Comparison of ENCODE assay signal across 8 cellular contexts in genomic region chr22:43812890-43813289, GRCh38. TPM values are rescaled to one million over a fixed set of nuclear protein-coding genes. Genes with fewer than 3 reads are reported as not detected.
A peak's percentile ranks its signal among the peaks of the same experiment; 100 is the strongest.
DNase-seq lines count a peak whose midpoint lies in the region; ATAC-seq and TF ChIP-seq lines count a peak whose summit lies in the region.

No MANE protein-coding gene starts in this region.

- H3K4me1 Mint-ChIP-seq in CD8-positive, alpha-beta T cell (ENCODE audit: low read depth): peaks cover 27% of the 10 kb centered on the region
- peaks cover 14% of the 10 kb centered on the region for H3K4me1 Mint-ChIP-seq in endodermal cell

- H3K27me3 Mint-ChIP-seq in CD8-positive, alpha-beta T cell (ENCODE audit: low read depth): peaks cover under 1% of the 10 kb centered on the region
- peaks cover 3% of the 10 kb centered on the region for H3K27me3 Mint-ChIP-seq in endodermal cell (ENCODE audit: insufficient read depth)

- peak overlapping the region; percentile 95 for H3K4me3 Mint-ChIP-seq in CD8-positive, alpha-beta T cell
- peak overlapping the region; percentile 81 for H3K4me3 Mint-ChIP-seq in endodermal cell

- H3K9me3 Mint-ChIP-seq in CD8-positive, alpha-beta T cell: no peaks in the 10 kb centered on the region
- H3K9me3 Mint-ChIP-seq in endodermal cell: no peaks in the 10 kb centered on the region

- peak overlapping the region; percentile 46 for H3K27ac ChIP-seq in CD8-positive, alpha-beta T cell (ENCODE audit: low read depth, low read length)
- no peak overlapping the region for H3K27ac ChIP-seq in endodermal cell (ENCODE audit: low read depth, low read length)
- H3K27ac ChIP-seq in osteoblast (ENCODE audit: low read depth, low read length): peak overlapping the region; percentile 90

- WGBS in endodermal cell (ENCODE audit: insufficient coverage in 1 of 2, insufficient read length in 1 of 2), 2 experiments: 19% methylated on average over 6 of the region's 6 CpGs

- ATAC-seq in CD8-positive, alpha-beta T cell: no peak
- ATAC-seq in GM19351 (IDR thresholded peaks at IDR 0.05; ENCODE audit: unreplicated experiment) (no peak), HG02870 (IDR thresholded peaks at IDR 0.05; ENCODE audit: unreplicated experiment) (no peak)

- H3K27me3 ChIP-seq in CD8-positive, alpha-beta T cell (ENCODE audit: insufficient read depth, low read length): no peaks in the 10 kb centered on the region
- H3K27me3 ChIP-seq in NT2/D1 (ENCODE audit: insufficient read depth, insufficient read length): no peaks in the 10 kb centered on the region
- H3K27me3 ChIP-seq in endodermal cell (ENCODE audit: control insufficient read depth, insufficient read depth, low read length, poor library complexity, severe bottlenecking): no peaks in the 10 kb centered on the region
- H3K27me3 ChIP-seq in osteoblast (ENCODE audit: insufficient read depth, low read length): no peaks in the 10 kb centered on the region

- H3K4me1 ChIP-seq in CD8-positive, alpha-beta T cell (ENCODE audit: insufficient read depth, low read length): peaks cover 15% of the 10 kb centered on the region
- H3K4me1 ChIP-seq in NT2/D1 (ENCODE audit: insufficient read depth, insufficient read length) (no peaks in the 10 kb centered on the region), endodermal cell (ENCODE audit: control insufficient read depth, insufficient read depth, low read length) (peaks cover 6% of the 10 kb centered on the region), osteoblast (ENCODE audit: insufficient read depth, low read length) (peaks cover 18% of the 10 kb centered on the region)

- peak overlapping the region; percentile 85 for H3K27ac Mint-ChIP-seq in CD8-positive, alpha-beta T cell
- H3K27ac Mint-ChIP-seq in endodermal cell: peak overlapping the region; percentile 93

- peak overlapping the region; percentile 98 for H2AFZ ChIP-seq in osteoblast (ENCODE audit: low read length)

- H3K36me3 Mint-ChIP-seq in CD8-positive, alpha-beta T cell: peaks cover 9% of the 10 kb centered on the region
- H3K36me3 Mint-ChIP-seq in endodermal cell (ENCODE audit: low read depth): peaks cover 5% of the 10 kb centered on the region

- H3K9ac ChIP-seq in NT2/D1 (ENCODE audit: insufficient read length, low read depth) (peak overlapping the region; percentile 89), endodermal cell (ENCODE audit: extremely low read depth, low read length, poor library complexity, severe bottlenecking) (peak overlapping the region; percentile 61)

- intact Hi-C loops in CD8-positive, alpha-beta T cell (cut with DNase I, micrococcal nuclease): loop anchor here (1.0 to 10.0 kb wide), 4 partner anchors 142 to 812 kb away; partner anchors contain the start of genes SAMM50 (in 2 of the 2) and PARVG (in 1 of the 2)

- H4K20me1 ChIP-seq in osteoblast (ENCODE audit: insufficient read depth, low read length): no peaks in the 10 kb centered on the region

- H3K79me2 ChIP-seq in osteoblast (ENCODE audit: insufficient read depth, low read length): peaks cover 9% of the 10 kb centered on the region

- H3K36me3 ChIP-seq in CD8-positive, alpha-beta T cell (ENCODE audit: insufficient read depth, low read length): no peaks in the 10 kb centered on the region
- H3K36me3 ChIP-seq in NT2/D1 (ENCODE audit: insufficient read depth, insufficient read length, low read length) (peaks cover 4% of the 10 kb centered on the region), endodermal cell (ENCODE audit: control insufficient read depth, insufficient read depth, low read length) (no peaks in the 10 kb centered on the region), osteoblast (ENCODE audit: insufficient read depth, low read length) (no peaks in the 10 kb centered on the region)

- POLR2A ChIA-PET in CD8-positive, alpha-beta T cell (lab: Charles Lee): no interaction called here

- no peak for DNase-seq in CD8-positive, alpha-beta T cell
- DNase-seq in NT2/D1 (ENCODE audit: low read depth, low spot score) (no peak), endodermal cell (no peak), osteoblast (ENCODE audit: insufficient read length, low spot score, missing footprints) (no peak), NCI-H748 (lab: John Stamatoyannopoulos, UW; ENCODE audit: unreplicated experiment) (no peak), DMS153 (lab: John Stamatoyannopoulos, UW) (no peak)

- H3K4me2 ChIP-seq in osteoblast (ENCODE audit: insufficient read depth, low read length): peak overlapping the region; percentile 98

- H3K4me3 ChIP-seq in CD8-positive, alpha-beta T cell (ENCODE audit: low read depth, low read length): peak overlapping the region; percentile 84
- H3K4me3 ChIP-seq in NT2/D1 (ENCODE audit: insufficient read length, low read depth) (peak overlapping the region; percentile 80), endodermal cell (ENCODE audit: low read length) (peak overlapping the region; percentile 93), osteoblast (ENCODE audit: insufficient read depth, low read length) (peak overlapping the region; percentile 94)

- no peak for TF ChIP-seq CTCF in CD8-positive, alpha-beta T cell (IDR thresholded peaks at IDR 0.05)
- TF ChIP-seq CTCF in endodermal cell (conservative IDR thresholded peaks at IDR 0.05) (no peak), osteoblast (IDR thresholded peaks at IDR 0.05; ENCODE audit: extremely low read depth, low read depth, low read length) (no peak)

- no peaks in the 10 kb centered on the region for H3K9me3 ChIP-seq in CD8-positive, alpha-beta T cell (ENCODE audit: low read length)
- H3K9me3 ChIP-seq in NT2/D1 (ENCODE audit: insufficient read depth, low read length): no peaks in the 10 kb centered on the region
- no peaks in the 10 kb centered on the region for H3K9me3 ChIP-seq in endodermal cell (ENCODE audit: control insufficient read depth, low read length)
- H3K9me3 ChIP-seq in osteoblast (ENCODE audit: low read depth, low read length): no peaks in the 10 kb centered on the region

- CTCF ChIA-PET in CD8-positive, alpha-beta T cell (lab: Charles Lee): no interaction called here

RNA-seq across cellular contexts. Expression of gene EFCAB6, which starts 0.8 kb away (rescaled TPM):
- under 1 TPM in 1 of 2 experiments, not detected in 1; 0.22 TPM for total RNA-seq in CD8-positive, alpha-beta T cell
- 1 to 10 TPM; 1.8 to 2.0 TPM for total RNA-seq in endodermal cell
- polyA plus RNA-seq in endodermal cell (2013, experiment 1 of 2): 1.7 TPM
- 0.83 TPM for polyA plus RNA-seq in endodermal cell (2013, experiment 2 of 2)
- total RNA-seq in osteoblast: 1.8 and 2.9 TPM in 2 replicates

RNA-seq across cellular contexts. Expression of gene SULT4A1, which starts 49.4 kb away (rescaled TPM):
- not detected for total RNA-seq in CD8-positive, alpha-beta T cell
- 10 to 100 TPM; 11.4 to 12.7 TPM for total RNA-seq in endodermal cell
- 15.4 TPM for polyA plus RNA-seq in endodermal cell (2013, experiment 1 of 2)
- 13.5 TPM for polyA plus RNA-seq in endodermal cell (2013, experiment 2 of 2)
- under 0.01 TPM in 1 of 2 replicates, not detected in the other for total RNA-seq in osteoblast

Comparison
In these comparisons a context has a peak if more than half of its experiments do, and no peak if none do; other contexts are left out.
1. RNA of gene SULT4A1, which starts 49.4 kb away (total RNA-seq): 11.4 to 12.7 TPM in endodermal cell; not detected in CD8-positive, alpha-beta T cell and under 0.01 TPM in osteoblast; every median in the first group is over 10 times any median in the second.
2. Peak in every context shown above with its lines, with median percentiles within 50 percentile points of each other: H3K4me3 ChIP-seq.